14 cellular contexts compared by ENCODE assay signal in genomic region chr1:198906739-198907422, GRCh38.
DNase-seq lines count a peak whose midpoint lies in the region; ATAC-seq and TF ChIP-seq lines count a peak whose summit lies in the region.
"Had no signal": no experiment of that assay in that cellular context is flagged by ENCODE, and none has a peak within 500 bp of the region (broad histone marks: within the 10 kb centered on the region; RNA-seq: fewer than 3 reads in every experiment).

No MANE protein-coding gene starts in this region.

- peaks cover 4% of the 10 kb centered on the region for H3K9me3 Mint-ChIP-seq in activated naive CD8-positive, alpha-beta T cell treated with anti-CD3 and anti-CD28 coated beads, Interleukin-2, amount 50 U/mL, for 24 hours
- peaks cover 5 to 6% of the 10 kb centered on the region in 2 donors for H3K9me3 Mint-ChIP-seq in stimulated activated naive CD8-positive, alpha-beta T cell treated with anti-CD3 and anti-CD28 coated beads, Interleukin-15, amount 100 ng/mL, for 72 hours
- H3K9me3 Mint-ChIP-seq: central memory CD8-positive, alpha-beta T cell; HFFc6 had no signal

- peak overlapping the region; percentile 29 for H3K4me3 Mint-ChIP-seq in activated naive CD8-positive, alpha-beta T cell treated with anti-CD3 and anti-CD28 coated beads, Interleukin-2, amount 50 U/mL, for 24 hours
- H3K4me3 Mint-ChIP-seq in stimulated activated naive CD8-positive, alpha-beta T cell treated with anti-CD3 and anti-CD28 coated beads, Interleukin-15, amount 100 ng/mL, for 72 hours = peak overlapping the region; percentile 74 to 76
- H3K4me3 Mint-ChIP-seq: central memory CD8-positive, alpha-beta T cell; HFFc6; memory B cell had no signal

- no peak for TF ChIP-seq POLR2A in heart left ventricle (IDR thresholded peaks at IDR 0.05)

- no peaks in the 10 kb centered on the region for H3K36me3 Mint-ChIP-seq in activated naive CD8-positive, alpha-beta T cell treated with anti-CD3 and anti-CD28 coated beads, Interleukin-2, amount 50 U/mL, for 24 hours (ENCODE audit: low read depth)
- H3K36me3 Mint-ChIP-seq: memory B cell had no signal

- H3K4me1 ChIP-seq in heart left ventricle = peaks cover 0 to 53% (median 15%) of the 10 kb centered on the region in 12 donors
- H3K4me1 ChIP-seq: uterus had no signal

- no peaks in the 10 kb centered on the region for H3K36me3 ChIP-seq in heart left ventricle
- H3K36me3 ChIP-seq: uterus had no signal

- intact Hi-C loops in heart left ventricle (cut with DNase I) = no loop called here
- intact Hi-C loops in Right ventricle myocardium superior (cut with DNase I) = no loop called here

- H3K4me3 ChIP-seq in heart left ventricle = no peak overlapping the region
- H3K4me3 ChIP-seq: uterus had no signal

- WGBS in heart left ventricle, 4 donors = 66 to 77% (median 72%) methylated on average over 4 of the region's 4 CpGs

- DNase-seq in heart left ventricle (no peak), Right ventricle myocardium superior (no peak), NCI-H226 (no peak)
- no peak for DNase-seq in activated naive CD8-positive, alpha-beta T cell treated with anti-CD3 and anti-CD28 coated beads, Interleukin-2, amount 50 U/mL, for 24 hours
- DNase-seq in stimulated activated naive CD8-positive, alpha-beta T cell treated with anti-CD3 and anti-CD28 coated beads, Interleukin-15, amount 100 ng/mL, for 72 hours = no peak
- DNase-seq: HFFc6, NCI-H1436 treated with DMSO at 0.1 percent for 48 hours, NCI-H446 treated with DMSO at 0.1 percent for 48 hours, uterus had no signal

- H3K9me3 ChIP-seq in heart left ventricle = no peaks in the 10 kb centered on the region
- H3K9me3 ChIP-seq: uterus had no signal

- peak overlapping the region in 9 of 12 donors; percentile 2 to 55 (median 26) for H3K27ac ChIP-seq in heart left ventricle

- no peaks in the 10 kb centered on the region for H3K27me3 ChIP-seq in heart left ventricle
- H3K27me3 ChIP-seq: uterus had no signal

- no peak for ATAC-seq in heart left ventricle
- ATAC-seq in Right ventricle myocardium superior (ENCODE audit: poor library complexity) = no peak
- peak; percentile 50 for ATAC-seq in HG03342 (IDR thresholded peaks at IDR 0.05; ENCODE audit: unreplicated experiment)
- ATAC-seq in activated naive CD8-positive, alpha-beta T cell treated with anti-CD3 and anti-CD28 coated beads, Interleukin-2, amount 50 U/mL, for 24 hours = peak; percentile 80
- peak; percentile 86 for ATAC-seq in stimulated activated naive CD8-positive, alpha-beta T cell treated with anti-CD3 and anti-CD28 coated beads, Interleukin-15, amount 100 ng/mL, for 72 hours
- ATAC-seq in GM19463 (IDR thresholded peaks at IDR 0.05; ENCODE audit: unreplicated experiment) = no peak
- no peak for ATAC-seq in HG02571 (IDR thresholded peaks at IDR 0.05; ENCODE audit: unreplicated experiment)

- H3K27ac Mint-ChIP-seq in activated naive CD8-positive, alpha-beta T cell treated with anti-CD3 and anti-CD28 coated beads, Interleukin-2, amount 50 U/mL, for 24 hours = peak overlapping the region; percentile 63
- peak overlapping the region; percentile 85 to 97 for H3K27ac Mint-ChIP-seq in stimulated activated naive CD8-positive, alpha-beta T cell treated with anti-CD3 and anti-CD28 coated beads, Interleukin-15, amount 100 ng/mL, for 72 hours
- H3K27ac Mint-ChIP-seq: HFFc6, memory B cell had no signal

- H3K4me1 Mint-ChIP-seq in activated naive CD8-positive, alpha-beta T cell treated with anti-CD3 and anti-CD28 coated beads, Interleukin-2, amount 50 U/mL, for 24 hours = peaks cover 40% of the 10 kb centered on the region
- H3K4me1 Mint-ChIP-seq in stimulated activated naive CD8-positive, alpha-beta T cell treated with anti-CD3 and anti-CD28 coated beads, Interleukin-15, amount 100 ng/mL, for 72 hours = peaks cover 39% of the 10 kb centered on the region
- H3K4me1 Mint-ChIP-seq: central memory CD8-positive, alpha-beta T cell; memory B cell had no signal

- no peak for TF ChIP-seq CTCF in heart left ventricle (IDR thresholded peaks at IDR 0.05)

- no peaks in the 10 kb centered on the region for H3K27me3 Mint-ChIP-seq in activated naive CD8-positive, alpha-beta T cell treated with anti-CD3 and anti-CD28 coated beads, Interleukin-2, amount 50 U/mL, for 24 hours
- H3K27me3 Mint-ChIP-seq in stimulated activated naive CD8-positive, alpha-beta T cell treated with anti-CD3 and anti-CD28 coated beads, Interleukin-15, amount 100 ng/mL, for 72 hours = no peaks in the 10 kb centered on the region
- H3K27me3 Mint-ChIP-seq: central memory CD8-positive, alpha-beta T cell had no signal

Comparison
In these comparisons a context has a peak if more than half of its experiments do, and no peak if none do; other contexts are left out.
1. ATAC-seq: peak in HG03342 (single experiment), activated naive CD8-positive, alpha-beta T cell treated with anti-CD3 and anti-CD28 coated beads, Interleukin-2, amount 50 U/mL, for 24 hours (single experiment) and stimulated activated naive CD8-positive, alpha-beta T cell treated with anti-CD3 and anti-CD28 coated beads, Interleukin-15, amount 100 ng/mL, for 72 hours (single experiment); none in heart left ventricle (0 of 4), Right ventricle myocardium superior (single experiment), GM19463 (single experiment) and HG02571 (single experiment).